Comparison of ENCODE assay signal across 26 cellular contexts in genomic region chr6:24631671-24632070, GRCh38. TPM values are rescaled to one million over a fixed set of nuclear protein-coding genes. Genes with fewer than 3 reads are reported as not detected.
"Had no signal": no experiment of that assay in that cellular context is flagged by ENCODE, and none has a peak within 500 bp of the region (broad histone marks: within the 10 kb centered on the region; RNA-seq: fewer than 3 reads in every experiment).

No MANE protein-coding gene starts in this region.

- H3K4me3 ChIP-seq: MG63, SJSA1 had no signal

- H3K27ac ChIP-seq: brain microvascular endothelial cell, SJSA1 had no signal

- H3K4me3 Mint-ChIP-seq: activated CD4-positive, alpha-beta memory T cell treated with anti-CD3 and anti-CD28 coated beads for 36 hours; activated naive CD8-positive, alpha-beta T cell treated with anti-CD3 and anti-CD28 coated beads, Interleukin-2, amount 50 U/mL, for 24 hours; activated T-cell treated with anti-CD3 and anti-CD28 coated beads, Interleukin-2, amount 50 U/mL, for 4 hours; T-helper 17 cell; WTC11 had no signal

- H3K9me3 Mint-ChIP-seq: activated CD4-positive, alpha-beta memory T cell treated with anti-CD3 and anti-CD28 coated beads for 36 hours; activated naive CD4-positive, alpha-beta T cell treated with anti-CD3 and anti-CD28 coated beads, Interleukin-2, amount 50 U/mL, for 72 hours; activated naive CD8-positive, alpha-beta T cell treated with anti-CD3 and anti-CD28 coated beads, Interleukin-2, amount 50 U/mL, for 24 hours; activated T-cell treated with anti-CD3 and anti-CD28 coated beads, Interleukin-2, amount 50 U/mL, for 4 hours had no signal

- DNase-seq: activated CD4-positive, alpha-beta memory T cell treated with anti-CD3 and anti-CD28 coated beads for 36 hours; activated CD4-positive, alpha-beta T cell treated with anti-CD3 and anti-CD28 coated beads for 48 hours; activated CD4-positive, CD25-positive, alpha-beta regulatory T cell treated with anti-CD3 and anti-CD28 coated beads, Interleukin-2, amount 50 U/mL, for 72 hours; activated CD8-positive, alpha-beta memory T cell treated with anti-CD3 and anti-CD28 coated beads for 24 hours; activated effector memory CD4-positive, alpha-beta T cell treated with anti-CD3 and anti-CD28 coated beads, Interleukin-2, amount 50 U/mL, for 16 hours; activated naive CD4-positive, alpha-beta T cell treated with Interleukin-2 at 50 U/mL for 16 hours; activated naive CD8-positive, alpha-beta T cell treated with anti-CD3 and anti-CD28 coated beads, Interleukin-2, amount 50 U/mL, for 24 hours; activated T-cell treated with anti-CD3 and anti-CD28 coated beads, Interleukin-2, amount 50 U/mL, for 4 hours; amniotic stem cell; brain microvascular endothelial cell; caudate nucleus; MG63; MV-4-11; NCI-H1092 treated with DMSO at 0.1 percent for 48 hours; NCI-H1417 treated with DMSO at 0.1 percent for 48 hours; NCI-H1694; NCI-H2029; NCI-H2107; NCI-H446; NCI-H524; T-helper 17 cell; T-helper 9 cell had no signal

- H3K27ac Mint-ChIP-seq: activated CD4-positive, alpha-beta memory T cell treated with anti-CD3 and anti-CD28 coated beads for 36 hours; activated naive CD4-positive, alpha-beta T cell treated with anti-CD3 and anti-CD28 coated beads, Interleukin-2, amount 50 U/mL, for 72 hours; activated naive CD8-positive, alpha-beta T cell treated with anti-CD3 and anti-CD28 coated beads, Interleukin-2, amount 50 U/mL, for 24 hours; T-helper 17 cell had no signal

- H3K4me1 ChIP-seq: SJSA1 had no signal

- H3K36me3 Mint-ChIP-seq: activated CD4-positive, alpha-beta memory T cell treated with anti-CD3 and anti-CD28 coated beads for 36 hours; activated naive CD4-positive, alpha-beta T cell treated with anti-CD3 and anti-CD28 coated beads, Interleukin-2, amount 50 U/mL, for 72 hours had no signal

- ATAC-seq: activated naive CD4-positive, alpha-beta T cell treated with anti-CD3 and anti-CD28 coated beads, Interleukin-2, amount 50 U/mL, for 72 hours; activated naive CD8-positive, alpha-beta T cell treated with anti-CD3 and anti-CD28 coated beads, Interleukin-2, amount 50 U/mL, for 24 hours; activated T-cell treated with anti-CD3 and anti-CD28 coated beads, Interleukin-2, amount 50 U/mL, for 4 hours; T-helper 17 cell had no signal

- H3K27me3 ChIP-seq: brain microvascular endothelial cell, MG63 had no signal

- H3K4me1 Mint-ChIP-seq: activated naive CD8-positive, alpha-beta T cell treated with anti-CD3 and anti-CD28 coated beads, Interleukin-2, amount 50 U/mL, for 24 hours had no signal

- H3K36me3 ChIP-seq: brain microvascular endothelial cell, MG63, SJSA1 had no signal

- H3K9me3 ChIP-seq: MG63, SJSA1 had no signal

RNA-seq across cellular contexts. Expression of gene KIAA0319, which starts 14.3 kb away (rescaled TPM):
- total RNA-seq: RPMI7951, SJSA1 had no signal
